In the genomic region with DNA sequence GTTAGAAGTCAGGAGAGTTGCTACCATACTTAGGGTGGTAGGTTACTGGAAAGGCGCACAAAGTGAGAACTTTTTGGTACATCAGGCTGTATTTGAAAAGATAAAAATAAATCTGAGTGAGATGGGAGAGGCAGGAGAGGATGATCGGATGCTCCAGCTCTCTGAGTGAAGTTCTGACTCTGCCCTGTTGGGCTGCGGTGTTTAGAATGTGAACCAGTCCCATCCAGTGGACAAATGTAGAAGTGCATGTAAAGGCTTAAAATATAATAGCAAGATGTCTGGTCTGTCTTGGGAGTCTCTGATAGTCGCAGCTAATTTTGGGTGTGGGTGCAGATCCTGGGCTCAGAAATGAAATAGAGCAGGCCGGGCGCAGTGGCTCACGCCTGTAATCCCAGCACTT, we compare ENCODE assay signal across 8 cellular contexts. TPM values are rescaled to one million over a fixed set of nuclear protein-coding genes. Genes with fewer than 3 reads are reported as not detected.
A peak's percentile ranks its signal among the peaks of the same experiment; 100 is the strongest.
DNase-seq lines count a peak whose midpoint lies in the region; ATAC-seq and TF ChIP-seq lines count a peak whose summit lies in the region.

No MANE protein-coding gene starts in this region.

- H3K4me3 Mint-ChIP-seq in progenitor cell of endocrine pancreas (ENCODE audit: low read depth) = no peak overlapping the region

- H3K27me3 Mint-ChIP-seq in progenitor cell of endocrine pancreas = peaks cover 11% of the 10 kb centered on the region

- DNase-seq in DMS53 (lab: John Stamatoyannopoulos, UW) (peak; percentile 70), NCI-H82 treated with DMSO at 0.1 percent for 48 hours (lab: John Stamatoyannopoulos, UW; ENCODE audit: unreplicated experiment) (peak; percentile 38), glomerular visceral epithelial cell (ENCODE audit: extremely low spot score) (peak; percentile 56), progenitor cell of endocrine pancreas (ENCODE audit: low spot score, unreplicated experiment) (no peak), posterior vena cava (ENCODE audit: low spot score) (no peak)
- peak; percentile 22 for DNase-seq in activated naive CD4-positive, alpha-beta T cell treated with anti-CD3 and anti-CD28 coated beads, Interleukin-2, amount 50 U/mL, for 16 hours

- no peaks in the 10 kb centered on the region for H3K36me3 Mint-ChIP-seq in progenitor cell of endocrine pancreas (ENCODE audit: insufficient read depth)

- peak; percentile 82 for ATAC-seq in GM19324 (IDR thresholded peaks at IDR 0.05; ENCODE audit: low FRiP score, unreplicated experiment)
- peak; percentile 81 for ATAC-seq in HG03196 (IDR thresholded peaks at IDR 0.05; ENCODE audit: unreplicated experiment)

- peak; percentile 71 for TF ChIP-seq CTCF in progenitor cell of endocrine pancreas (IDR thresholded peaks at IDR 0.05; ENCODE audit: unreplicated experiment)

- intact Hi-C loops in posterior vena cava (cut with DNase I) = loop anchor here in 1 of 2 donors (5.0 kb wide), 1 partner anchor 57 kb away; no protein-coding TSS in a partner anchor

- peaks cover 6% of the 10 kb centered on the region for H3K4me1 Mint-ChIP-seq in progenitor cell of endocrine pancreas (ENCODE audit: low read depth)

- no peak overlapping the region for H3K27ac Mint-ChIP-seq in progenitor cell of endocrine pancreas

- H3K9me3 Mint-ChIP-seq in progenitor cell of endocrine pancreas (ENCODE audit: low read depth) = no peaks in the 10 kb centered on the region

RNA-seq across cellular contexts. Expression of gene ACKR2, which starts 30.4 kb away (rescaled TPM):
- total RNA-seq in progenitor cell of endocrine pancreas = 0.60 and 0.78 TPM in 2 replicates
- total RNA-seq in posterior vena cava = 10 to 100 TPM; 17.0 to 20.6 TPM

RNA-seq across cellular contexts. Expression of gene HIGD1A, which starts 35.3 kb away (rescaled TPM):
- total RNA-seq in progenitor cell of endocrine pancreas (90.6 and 92.3 TPM in 2 replicates), posterior vena cava (100 to 1,000 TPM; 163 to 204 TPM)

RNA-seq across cellular contexts. Expression of gene CYP8B1, which starts 36.1 kb away (rescaled TPM):
- not detected in 2 replicates for total RNA-seq in progenitor cell of endocrine pancreas
- under 1 TPM; 0.10 to 0.14 TPM for total RNA-seq in posterior vena cava

Comparison
In these comparisons a context has a peak if more than half of its experiments do, and no peak if none do; other contexts are left out.
1. DNase-seq: peak in DMS53 (single experiment), NCI-H82 treated with DMSO at 0.1 percent for 48 hours (single experiment), activated naive CD4-positive, alpha-beta T cell treated with anti-CD3 and anti-CD28 coated beads, Interleukin-2, amount 50 U/mL, for 16 hours (single experiment) and glomerular visceral epithelial cell (single experiment); none in progenitor cell of endocrine pancreas (single experiment) and posterior vena cava (single experiment).
2. RNA of gene ACKR2, which starts 30.4 kb away (total RNA-seq): 17.0 to 20.6 TPM in posterior vena cava; 0.60 to 0.78 TPM in progenitor cell of endocrine pancreas; every median in the first group is over 10 times any median in the second.